In genomic region chr16:11253995-11254912, GRCh38 we compare ENCODE assay signal across 8 cellular contexts. TPM values are rescaled to one million over a fixed set of nuclear protein-coding genes. Genes with fewer than 3 reads are reported as not detected.
DNase-seq lines count a peak whose midpoint lies in the region; ATAC-seq and TF ChIP-seq lines count a peak whose summit lies in the region.

No MANE protein-coding gene starts in this region.

- H3K4me3 Mint-ChIP-seq in activated CD4-positive, alpha-beta T cell treated with anti-CD3 and anti-CD28 coated beads, Interleukin-2, amount 10 ng/mL, durations not matched to agents 7 days and 5 days = peak overlapping the region; percentile 92

- no peaks in the 10 kb centered on the region for H3K27me3 ChIP-seq in gastrocnemius medialis

- H3K4me3 ChIP-seq in fibroblast of villous mesenchyme (ENCODE audit: low read depth, low read length) = peak overlapping the region; percentile 76
- peak overlapping the region; percentile 70 to 94 (median 84) for H3K4me3 ChIP-seq in gastrocnemius medialis

- CTCF ChIA-PET in activated CD4-positive, alpha-beta T cell treated with anti-CD3 and anti-CD28 coated beads, Interleukin-2, amount 10 ng/mL, durations not matched to agents 7 days and 5 days (lab: Charles Lee) = interaction anchor here (0.6 to 7.2 kb wide), 25 partner anchors 8 to 305 kb away, joined by 3 to 72 read pairs (median 6); no protein-coding TSS in a partner anchor

- no peaks in the 10 kb centered on the region for H3K9me3 Mint-ChIP-seq in activated CD4-positive, alpha-beta T cell treated with anti-CD3 and anti-CD28 coated beads, Interleukin-2, amount 10 ng/mL, durations not matched to agents 7 days and 5 days

- ATAC-seq in gastrocnemius medialis (no peak), GM19455 (IDR thresholded peaks at IDR 0.05; ENCODE audit: unreplicated experiment) (no peak), HG03565 (IDR thresholded peaks at IDR 0.05; ENCODE audit: unreplicated experiment) (no peak)

- H3K27me3 Mint-ChIP-seq in activated CD4-positive, alpha-beta T cell treated with anti-CD3 and anti-CD28 coated beads, Interleukin-2, amount 10 ng/mL, durations not matched to agents 7 days and 5 days = no peaks in the 10 kb centered on the region

- H3K4me1 Mint-ChIP-seq in activated CD4-positive, alpha-beta T cell treated with anti-CD3 and anti-CD28 coated beads, Interleukin-2, amount 10 ng/mL, durations not matched to agents 7 days and 5 days = peaks cover 55% of the 10 kb centered on the region

- in situ Hi-C loops in gastrocnemius medialis (cut with MboI; ENCODE audit: low sequenced_read_pairs in 4 of 4) = no loop called here

- peak overlapping the region; percentile 90 for H3K27ac Mint-ChIP-seq in activated CD4-positive, alpha-beta T cell treated with anti-CD3 and anti-CD28 coated beads, Interleukin-2, amount 10 ng/mL, durations not matched to agents 7 days and 5 days

- peak; percentile 25 for DNase-seq in activated CD4-positive, alpha-beta T cell treated with anti-CD3 and anti-CD28 coated beads, Interleukin-2, amount 10 ng/mL, durations not matched to agents 7 days and 5 days
- DNase-seq in fibroblast of villous mesenchyme (ENCODE audit: low read depth) (no peak), gastrocnemius medialis (no peak), SIG-M5 treated with dmso at 0.1 percent for 504 hours (lab: John Stamatoyannopoulos, UW; ENCODE audit: unreplicated experiment) (no peak), NCI-H446 treated with DMSO at 0.1 percent for 48 hours (lab: John Stamatoyannopoulos, UW) (no peak)

- no peak for TF ChIP-seq CTCF in fibroblast of villous mesenchyme (IDR thresholded peaks at IDR 0.05; ENCODE audit: insufficient read depth, low read depth, low read length)
- no peak for TF ChIP-seq CTCF in gastrocnemius medialis (IDR thresholded peaks at IDR 0.05 in 4 of 5, conservative IDR thresholded peaks at IDR 0.05 in 1 of 5)

- H3K4me1 ChIP-seq in gastrocnemius medialis = peaks cover 13 to 15% of the 10 kb centered on the region in 2 donors

- no peaks in the 10 kb centered on the region for H3K9me3 ChIP-seq in gastrocnemius medialis

- POLR2A ChIA-PET in activated CD4-positive, alpha-beta T cell treated with anti-CD3 and anti-CD28 coated beads, Interleukin-2, amount 10 ng/mL, durations not matched to agents 7 days and 5 days (lab: Charles Lee) = interaction anchor here (0.6 to 2.6 kb wide), 8 partner anchors 20 to 270 kb away, joined by 3 to 23 read pairs (median 4); no protein-coding TSS in a partner anchor

- peak overlapping the region in 2 of 4 donors; percentile 24 to 42 for H3K27ac ChIP-seq in gastrocnemius medialis

- H3K36me3 Mint-ChIP-seq in activated CD4-positive, alpha-beta T cell treated with anti-CD3 and anti-CD28 coated beads, Interleukin-2, amount 10 ng/mL, durations not matched to agents 7 days and 5 days (ENCODE audit: low read depth) = peaks cover 55% of the 10 kb centered on the region

- intact Hi-C loops in gastrocnemius medialis (cut with DNase I; ENCODE audit: low total_unique reads) = loop anchor here (2.0 to 10.0 kb wide), 2 partner anchors 29 to 509 kb away; partner anchors contain the start of gene NUBP1

- H3K36me3 ChIP-seq in gastrocnemius medialis = no peaks in the 10 kb centered on the region

- TF ChIP-seq POLR2A in GM19099 (IDR thresholded peaks at IDR 0.05; ENCODE audit: extremely low read depth, insufficient read length, low read depth) (peak; percentile 8), gastrocnemius medialis (IDR thresholded peaks at IDR 0.05) (no peak)

RNA-seq across cellular contexts. Expression of gene SOCS1, which starts 1.8 kb away (rescaled TPM):
- 100 to 1,000 TPM; 127 to 133 TPM for total RNA-seq in activated CD4-positive, alpha-beta T cell treated with anti-CD3 and anti-CD28 coated beads, Interleukin-2, amount 10 ng/mL, durations not matched to agents 7 days and 5 days
- total RNA-seq in fibroblast of villous mesenchyme = 18.4 and 29.4 TPM in 2 replicates
- 1 to 10 TPM; 1.1 to 5.5 (median 3.1) TPM for total RNA-seq in gastrocnemius medialis

RNA-seq across cellular contexts. Expression of gene TNP2, which starts 14.9 kb away (rescaled TPM):
- total RNA-seq in activated CD4-positive, alpha-beta T cell treated with anti-CD3 and anti-CD28 coated beads, Interleukin-2, amount 10 ng/mL, durations not matched to agents 7 days and 5 days = not detected
- total RNA-seq in fibroblast of villous mesenchyme (not detected in 2 replicates), gastrocnemius medialis (not detected)

RNA-seq across cellular contexts. Expression of gene PRM3, which starts 19.2 kb away (rescaled TPM):
- total RNA-seq in activated CD4-positive, alpha-beta T cell treated with anti-CD3 and anti-CD28 coated beads, Interleukin-2, amount 10 ng/mL, durations not matched to agents 7 days and 5 days = not detected
- total RNA-seq in fibroblast of villous mesenchyme (not detected in 2 replicates), gastrocnemius medialis (not detected)

RNA-seq across cellular contexts. Expression of gene PRM2, which starts 22.0 kb away (rescaled TPM):
- not detected for total RNA-seq in activated CD4-positive, alpha-beta T cell treated with anti-CD3 and anti-CD28 coated beads, Interleukin-2, amount 10 ng/mL, durations not matched to agents 7 days and 5 days
- total RNA-seq in fibroblast of villous mesenchyme (not detected in 2 replicates), gastrocnemius medialis (not detected)

RNA-seq across cellular contexts. Expression of gene PRM1, which starts 26.9 kb away (rescaled TPM):
- total RNA-seq in activated CD4-positive, alpha-beta T cell treated with anti-CD3 and anti-CD28 coated beads, Interleukin-2, amount 10 ng/mL, durations not matched to agents 7 days and 5 days = not detected
- total RNA-seq in fibroblast of villous mesenchyme (not detected in 2 replicates), gastrocnemius medialis (not detected)
